2 cellular contexts compared by ENCODE assay signal in genomic region chr7:7795203-7795602, GRCh38.
TF ChIP-seq lines count a peak whose summit lies in the region.

No MANE protein-coding gene starts in this region.

TF ChIP-seq in IMR-90, 13 proteins besides CTCF, POLR2A, EP300 and RAD21:
- TF ChIP-seq FOS (IDR thresholded peaks at IDR 0.05; ENCODE audit: low read depth, low read length) (no peak), RCOR1 (IDR thresholded peaks at IDR 0.05; ENCODE audit: insufficient replicate concordance, low read length) (no peak), CHD1 (IDR thresholded peaks at IDR 0.05; ENCODE audit: low read depth, low read length) (no peak), MAFK (IDR thresholded peaks at IDR 0.05; ENCODE audit: low read depth, low read length) (no peak), NFE2L2 (IDR thresholded peaks at IDR 0.05; ENCODE audit: low read depth, low read length) (no peak), MAZ (IDR thresholded peaks at IDR 0.05; ENCODE audit: borderline replicate concordance, low read depth, low read length) (no peak), USF2 (IDR thresholded peaks at IDR 0.05; ENCODE audit: low read depth, low read length) (no peak), BHLHE40 (IDR thresholded peaks at IDR 0.05; ENCODE audit: low read depth, low read length) (no peak), ELK1 (IDR thresholded peaks at IDR 0.05; ENCODE audit: borderline replicate concordance, low read depth, low read length) (no peak), SMC3 (IDR thresholded peaks at IDR 0.05; ENCODE audit: low read depth, low read length) (no peak), CEBPB (IDR thresholded peaks at IDR 0.05; ENCODE audit: low read depth, low read length) (no peak), MXI1 (IDR thresholded peaks at IDR 0.05; ENCODE audit: borderline replicate concordance, low read depth, low read length) (no peak), RFX5 (IDR thresholded peaks at IDR 0.05; ENCODE audit: low read depth, low read length) (no peak)
TF ChIP-seq in IMR-90: peak in this region for 0.

TF ChIP-seq in endothelial cell of umbilical vein, 7 proteins besides CTCF, POLR2A, EP300 and RAD21:
- no peak for TF ChIP-seq GATA2 (IDR thresholded peaks at IDR 0.05; ENCODE audit: insufficient read depth, insufficient read length, low read depth, low read length)
- TF ChIP-seq POLR2AphosphoS5 (IDR thresholded peaks at IDR 0.05; ENCODE audit: insufficient read depth, low read depth, low read length): no peak
- no peak for TF ChIP-seq MYC (IDR thresholded peaks at IDR 0.05; ENCODE audit: low read depth, low read length)
- no peak for TF ChIP-seq FOS (IDR thresholded peaks at IDR 0.05; ENCODE audit: borderline replicate concordance, insufficient read depth, low read length)
- no peak for TF ChIP-seq EZH2 (IDR thresholded peaks at IDR 0.05; ENCODE audit: borderline replicate concordance, low read depth, low read length, severe bottlenecking)
- TF ChIP-seq JUN (IDR thresholded peaks at IDR 0.05; ENCODE audit: borderline replicate concordance, insufficient read depth, insufficient read length, low read depth): no peak
- TF ChIP-seq MAX (IDR thresholded peaks at IDR 0.05; ENCODE audit: insufficient read depth, insufficient read length): no peak
